Comparison of ENCODE assay signal across 8 cellular contexts in the genomic region with DNA sequence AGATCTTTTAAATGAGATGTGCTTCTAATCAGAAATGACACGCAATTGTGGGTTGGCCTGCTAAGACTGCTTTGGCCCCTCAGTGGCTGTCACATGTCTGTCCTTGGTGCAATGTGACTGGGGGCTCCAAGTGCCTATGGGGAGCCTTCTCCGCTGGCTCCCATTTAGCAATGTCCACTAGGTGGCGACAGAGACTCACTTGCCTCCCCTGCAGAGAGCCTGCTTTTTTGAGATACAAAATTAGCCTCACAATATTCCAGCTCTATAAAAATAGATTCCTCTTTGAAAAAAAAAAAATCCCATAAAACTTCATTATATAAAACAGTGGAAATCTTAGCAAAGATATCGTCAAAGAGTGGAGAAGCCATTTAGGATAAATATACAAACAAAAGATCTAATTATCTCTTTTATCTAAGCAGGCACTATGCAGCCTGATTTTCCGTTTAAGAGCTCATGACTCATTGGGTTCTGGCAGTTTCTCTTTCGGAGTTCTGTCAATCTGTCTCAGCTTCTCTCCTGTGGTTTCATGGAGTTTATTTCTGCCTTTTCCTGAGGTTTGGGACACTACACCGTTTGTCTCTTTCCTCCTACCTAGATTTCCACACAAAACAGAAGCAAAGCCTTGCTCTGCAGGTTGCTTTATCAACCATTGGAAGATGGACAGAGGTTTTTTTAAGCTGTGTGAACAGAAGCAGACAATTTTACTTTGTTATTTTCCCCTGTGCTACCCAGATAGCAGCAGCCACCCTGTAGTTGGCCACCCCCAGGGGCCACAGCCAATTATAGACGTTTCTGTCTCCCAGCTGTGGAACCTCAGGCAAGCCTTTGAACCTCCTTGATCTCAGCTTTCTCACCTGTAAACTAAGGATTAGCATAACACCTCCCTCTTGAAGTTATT.
DNase-seq lines count a peak whose midpoint lies in the region; ATAC-seq and TF ChIP-seq lines count a peak whose summit lies in the region.

No MANE protein-coding gene starts in this region.

- TF ChIP-seq CTCF in chondrocyte (IDR thresholded peaks at IDR 0.05) = peak; percentile 100

- peaks cover 20% of the 10 kb centered on the region for H3K4me1 Mint-ChIP-seq in chondrocyte (ENCODE audit: low read depth)

- H3K4me3 Mint-ChIP-seq in chondrocyte (ENCODE audit: unreplicated experiment) = peak overlapping the region; percentile 72

- peak; percentile 88 for DNase-seq in GM03348 (ENCODE audit: low spot score)
- peak; percentile 10 for DNase-seq in NCI-H2081 treated with DMSO at 0.1 percent for 48 hours (lab: John Stamatoyannopoulos, UW)
- peak; percentile 60 for DNase-seq in activated CD4-positive, CD25-positive, alpha-beta regulatory T cell treated with anti-CD3 and anti-CD28 coated beads, Interleukin-2, amount 50 U/mL, for 72 hours
- DNase-seq in chondrocyte (ENCODE audit: low spot score) = no peak
- peak; percentile 77 for DNase-seq in left kidney (ENCODE audit: low read depth, low spot score)
- peak; percentile 68 to 70 for DNase-seq in stimulated activated CD4-positive, alpha-beta T cell treated with anti-CD3 and anti-CD28 coated beads, Interleukin-2, amount 100 ng/mL, for 24 hours
- no peak for DNase-seq in cortex of kidney (lab: John Stamatoyannopoulos, UW)

- H3K36me3 Mint-ChIP-seq in chondrocyte (ENCODE audit: low read depth) = no peaks in the 10 kb centered on the region

- ATAC-seq in HG02763 (IDR thresholded peaks at IDR 0.05; ENCODE audit: unreplicated experiment) = peak; percentile 57

- H3K9me3 Mint-ChIP-seq in chondrocyte (ENCODE audit: low read depth) = no peaks in the 10 kb centered on the region

- H3K27ac Mint-ChIP-seq in chondrocyte (ENCODE audit: unreplicated experiment) = peak overlapping the region; percentile 90

- H3K27me3 Mint-ChIP-seq in chondrocyte (ENCODE audit: low read depth) = no peaks in the 10 kb centered on the region

Comparison
In these comparisons a context has a peak if more than half of its experiments do, and no peak if none do; other contexts are left out.
1. DNase-seq: peak in GM03348 (single experiment), NCI-H2081 treated with DMSO at 0.1 percent for 48 hours (single experiment), activated CD4-positive, CD25-positive, alpha-beta regulatory T cell treated with anti-CD3 and anti-CD28 coated beads, Interleukin-2, amount 50 U/mL, for 72 hours (single experiment), left kidney (single experiment) and stimulated activated CD4-positive, alpha-beta T cell treated with anti-CD3 and anti-CD28 coated beads, Interleukin-2, amount 100 ng/mL, for 24 hours (2 of 2); none in chondrocyte (single experiment) and cortex of kidney (single experiment).